1 cellular context compared by ENCODE assay signal in the genomic region with DNA sequence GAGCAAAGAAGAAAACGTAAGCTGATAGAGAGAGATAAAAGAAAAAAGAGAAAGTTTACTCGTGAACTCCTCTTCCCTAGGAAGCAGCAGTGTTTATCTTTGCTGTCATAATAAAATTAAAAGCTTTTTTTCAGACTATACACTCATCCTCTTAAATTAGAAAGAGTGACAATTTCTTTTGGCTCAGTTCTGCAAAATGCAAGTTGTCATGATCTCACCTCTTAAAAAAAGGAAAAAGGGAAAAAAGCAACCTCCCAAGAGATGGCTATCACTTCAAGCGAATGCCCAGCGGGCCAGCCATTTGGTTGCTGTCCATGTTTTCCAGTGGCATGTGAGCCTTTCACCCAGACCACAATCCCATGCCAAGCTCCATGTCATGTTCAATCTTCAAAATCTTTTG.
TF ChIP-seq lines count a peak whose summit lies in the region.

No MANE protein-coding gene starts in this region.

TF ChIP-seq in SK-N-SH treated with all-trans-retinoic acid at 6 μM for 48 hours, 23 proteins besides CTCF, POLR2A, EP300 and RAD21 (continued from another document):
- 0 out of 2 replicates have a peak, but pooled peaks have one; percentile 62 for TF ChIP-seq CREB5 (CRISPR knock-in tag; IDR thresholded peaks at IDR 0.05; ENCODE audit: low read depth)
- 0 out of 2 replicates have a peak, but pooled peaks have one; percentile 76 for TF ChIP-seq CSDC2 (CRISPR knock-in tag; IDR thresholded peaks at IDR 0.05)
